In the genomic region with DNA sequence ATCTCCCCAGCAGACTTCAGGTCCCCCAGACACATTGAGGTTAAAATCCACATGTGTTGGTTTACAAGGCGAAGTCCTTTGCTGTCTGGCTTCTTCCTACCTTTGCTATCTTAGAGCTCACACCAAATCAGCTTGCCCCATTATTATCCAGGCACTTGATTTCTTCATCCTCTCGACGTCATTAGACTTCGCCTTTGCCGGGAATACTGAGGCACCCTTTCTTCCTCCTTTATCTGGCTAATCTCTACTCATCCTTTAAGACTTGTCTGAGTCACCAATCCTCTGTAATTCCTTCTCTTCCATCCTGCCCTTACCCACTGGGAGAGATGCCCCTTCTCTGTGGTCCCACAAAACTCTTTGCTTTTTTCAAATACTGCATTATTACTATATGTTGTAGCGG, we compare ENCODE assay signal across 28 cellular contexts. TPM values are rescaled to one million over a fixed set of nuclear protein-coding genes. Genes with fewer than 3 reads are reported as not detected.
"Had no signal": no experiment of that assay in that cellular context is flagged by ENCODE, and none has a peak within 500 bp of the region (broad histone marks: within the 10 kb centered on the region; RNA-seq: fewer than 3 reads in every experiment).

No MANE protein-coding gene starts in this region.

- DNase-seq: activated CD4-positive, alpha-beta T cell treated with anti-CD3 and anti-CD28 coated beads for 36 hours; activated CD4-positive, CD25-positive, alpha-beta regulatory T cell; activated CD8-positive, alpha-beta memory T cell treated with anti-CD3 and anti-CD28 coated beads for 24 hours; activated effector memory CD4-positive, alpha-beta T cell treated with Interleukin-2 at 50 U/mL for 16 hours; activated naive CD4-positive, alpha-beta T cell treated with anti-CD3 and anti-CD28 coated beads for 36 hours; endodermal cell; foreskin keratinocyte; heart right ventricle; kidney glomerular epithelial cell; left lung; lower lobe of right lung; mesenchymal stem cell; naive thymus-derived CD8-positive, alpha-beta T cell; nucleus accumbens; pancreas; retina; stimulated activated CD4-positive, alpha-beta T cell treated with anti-CD3 and anti-CD28 coated beads, Interleukin-15, amount 100 ng/mL, for 24 hours; stimulated activated CD4-positive, alpha-beta T cell treated with anti-CD3 and anti-CD28 coated beads, Interleukin-2, amount 100 ng/mL, for 24 hours; stimulated activated naive B cell treated with anti-CD40 and anti-IgM and Interleukin-4, amounts not matched to agents 10 μg/mL and 1 μg/mL and 100 μg/mL, for 72 hours; T-helper 1 cell had no signal

- H3K27me3 ChIP-seq: breast epithelium, heart right ventricle, left lung, pancreas, tibial nerve had no signal

- H3K27ac ChIP-seq: breast epithelium, foreskin keratinocyte, heart right ventricle, left lung, lower lobe of right lung, pancreas, prostate gland, tibial nerve had no signal

- H3K9me3 ChIP-seq: breast epithelium, left lung, lower lobe of right lung, pancreas, prostate gland had no signal

- H3K4me1 ChIP-seq: breast epithelium, foreskin keratinocyte, heart right ventricle, left lung, lower lobe of right lung, prostate gland, tibial nerve had no signal

- H3K4me3 ChIP-seq: breast epithelium, heart right ventricle, left lung, lower lobe of right lung, pancreas, prostate gland, tibial nerve had no signal

- ATAC-seq: activated CD4-positive, alpha-beta T cell treated with anti-CD3 and anti-CD28 coated beads for 36 hours; esophagus mucosa; foreskin keratinocyte; heart right ventricle; left lung; naive thymus-derived CD8-positive, alpha-beta T cell; pancreas had no signal

- H3K36me3 ChIP-seq: breast epithelium, heart right ventricle, left lung, lower lobe of right lung, pancreas, prostate gland, tibial nerve had no signal

RNA-seq across cellular contexts. Expression of a gene that starts 9.2 kb away (rescaled TPM):
- total RNA-seq: activated naive CD4-positive, alpha-beta T cell treated with anti-CD3 and anti-CD28 coated beads for 36 hours; endodermal cell; esophagus mucosa; foreskin keratinocyte; glomerular endothelial cell; naive thymus-derived CD8-positive, alpha-beta T cell; neural crest cell; prostate gland; temporal lobe; tibial nerve; ureter had no signal

RNA-seq across cellular contexts. Expression of a gene that starts 23.4 kb away (rescaled TPM):
- total RNA-seq: activated naive CD4-positive, alpha-beta T cell treated with anti-CD3 and anti-CD28 coated beads for 36 hours; esophagus mucosa; foreskin keratinocyte; glomerular endothelial cell; neural crest cell; prostate gland; temporal lobe; ureter had no signal
